9 cellular contexts compared by ENCODE assay signal in genomic region chrY:8591821-8592516, GRCh38.
"Had no signal": no experiment of that assay in that cellular context is flagged by ENCODE, and none has a peak within 500 bp of the region (broad histone marks: within the 10 kb centered on the region; RNA-seq: fewer than 3 reads in every experiment).

No MANE protein-coding gene starts in this region.

- H3K4me3 ChIP-seq: GM23248, GM23338, HAP-1 had no signal

- H3K27ac ChIP-seq: GM23248 had no signal

- H3K9me3 ChIP-seq: HAP-1 had no signal

- DNase-seq: GM23248, GOT3, H7, H9, HCEC 1CT, HFFc6 had no signal

- H3K4me1 ChIP-seq: HAP-1 had no signal

- H3K36me3 ChIP-seq: HAP-1 had no signal

- ATAC-seq: GM23338, HCT116 had no signal
